In the genomic region with DNA sequence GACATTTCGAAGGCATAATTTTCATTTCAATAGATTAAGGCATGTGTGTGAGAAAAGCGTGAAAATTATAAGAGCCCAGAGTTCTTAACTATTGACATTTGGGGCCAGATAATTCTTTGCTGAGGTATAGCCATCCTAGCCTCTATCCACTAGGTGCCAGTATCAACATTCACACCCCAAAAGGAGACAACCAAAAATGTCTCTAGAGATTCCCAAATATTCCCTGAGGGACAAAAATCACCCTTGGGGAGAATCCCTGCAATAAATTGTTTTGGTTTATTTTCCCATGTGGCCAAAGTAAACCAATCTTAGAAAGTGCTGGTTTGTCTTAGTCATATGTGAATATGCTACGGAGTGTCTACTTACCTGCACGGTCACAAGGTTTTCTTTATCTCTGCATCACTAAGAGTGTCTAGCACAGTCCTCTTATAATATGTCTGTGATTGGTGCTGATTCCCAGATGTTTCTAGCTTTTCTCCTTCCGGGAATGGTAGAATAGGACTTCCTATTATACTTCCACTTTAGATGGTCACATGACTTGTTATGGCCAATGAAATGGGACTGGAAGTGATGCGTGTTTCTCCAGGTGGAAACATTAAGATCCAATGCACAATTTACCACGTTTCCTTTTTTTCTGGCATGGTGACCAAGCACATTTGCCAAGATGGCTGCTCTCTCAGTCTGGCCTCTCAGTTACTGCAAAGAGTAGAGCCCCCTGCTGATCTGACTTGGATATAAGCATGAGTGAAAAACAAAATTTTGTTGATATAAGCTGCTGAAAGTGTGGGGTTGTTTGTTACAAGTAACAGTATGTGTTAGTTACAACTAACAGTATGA, we compare ENCODE assay signal across 1 cellular context.
A peak's percentile ranks its signal among the peaks of the same experiment; 100 is the strongest.
TF ChIP-seq lines count a peak whose summit lies in the region.

No MANE protein-coding gene starts in this region.

TF ChIP-seq in GM12878, 131 proteins besides CTCF, POLR2A, EP300 and RAD21 (continued from another document and continues in another):
- TF ChIP-seq, protein P1, sequence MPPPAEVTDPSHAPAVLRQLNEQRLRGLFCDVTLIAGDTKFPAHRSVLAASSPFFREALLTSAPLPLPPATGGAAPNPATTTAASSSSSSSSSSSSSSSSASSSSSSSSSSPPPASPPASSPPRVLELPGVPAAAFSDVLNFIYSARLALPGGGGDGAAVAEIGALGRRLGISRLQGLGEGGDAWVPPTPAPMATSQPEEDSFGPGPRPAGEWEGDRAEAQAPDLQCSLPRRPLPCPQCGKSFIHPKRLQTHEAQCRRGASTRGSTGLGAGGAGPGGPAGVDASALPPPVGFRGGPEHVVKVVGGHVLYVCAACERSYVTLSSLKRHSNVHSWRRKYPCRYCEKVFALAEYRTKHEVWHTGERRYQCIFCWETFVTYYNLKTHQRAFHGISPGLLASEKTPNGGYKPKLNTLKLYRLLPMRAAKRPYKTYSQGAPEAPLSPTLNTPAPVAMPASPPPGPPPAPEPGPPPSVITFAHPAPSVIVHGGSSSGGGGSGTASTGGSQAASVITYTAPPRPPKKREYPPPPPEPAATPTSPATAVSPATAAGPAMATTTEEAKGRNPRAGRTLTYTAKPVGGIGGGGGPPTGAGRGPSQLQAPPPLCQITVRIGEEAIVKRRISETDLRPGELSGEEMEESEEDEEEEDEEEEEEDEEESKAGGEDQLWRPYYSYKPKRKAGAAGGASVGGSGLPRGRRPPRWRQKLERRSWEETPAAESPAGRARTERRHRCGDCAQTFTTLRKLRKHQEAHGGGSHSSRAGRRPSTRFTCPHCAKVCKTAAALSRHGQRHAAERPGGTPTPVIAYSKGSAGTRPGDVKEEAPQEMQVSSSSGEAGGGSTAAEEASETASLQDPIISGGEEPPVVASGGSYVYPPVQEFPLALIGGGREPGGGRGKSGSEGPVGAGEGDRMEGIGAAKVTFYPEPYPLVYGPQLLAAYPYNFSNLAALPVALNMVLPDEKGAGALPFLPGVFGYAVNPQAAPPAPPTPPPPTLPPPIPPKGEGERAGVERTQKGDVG (CRISPR knock-in tag; IDR thresholded peaks at IDR 0.05), result no peak
- TF ChIP-seq KLF5 (IDR thresholded peaks at IDR 0.05; ENCODE audit: partially characterized antibody) (no peak), STAT3 (IDR thresholded peaks at IDR 0.05; ENCODE audit: low read depth, low read length) (no peak), PML (IDR thresholded peaks at IDR 0.05; ENCODE audit: low read length) (no peak), RCOR1 (conservative IDR thresholded peaks at IDR 0.05; ENCODE audit: low read depth, low read length) (no peak), ASH2L (IDR thresholded peaks at IDR 0.05; ENCODE audit: borderline replicate concordance, low read depth) (no peak), CEBPB (IDR thresholded peaks at IDR 0.05; ENCODE audit: borderline replicate concordance in 1 of 2, low read depth in 2 of 2, low read length in 2 of 2) (no peak), FOXM1 (IDR thresholded peaks at IDR 0.05; ENCODE audit: low read depth, low read length) (no peak), CBX5 (IDR thresholded peaks at IDR 0.05; ENCODE audit: low read depth) (no peak), ZNF384 (IDR thresholded peaks at IDR 0.05; ENCODE audit: borderline replicate concordance, low read depth, low read length) (no peak), STAT1 (conservative IDR thresholded peaks at IDR 0.05) (no peak), HDAC6 (IDR thresholded peaks at IDR 0.05; ENCODE audit: unreplicated experiment) (no peak), LARP7 (IDR thresholded peaks at IDR 0.05) (no peak), BACH1 (IDR thresholded peaks at IDR 0.05; ENCODE audit: borderline replicate concordance) (no peak), GABPA (IDR thresholded peaks at IDR 0.05; ENCODE audit: low read depth) (0 out of 2 replicates have a peak, but pooled peaks have one; percentile 22), MEF2A (IDR thresholded peaks at IDR 0.05; ENCODE audit: insufficient read depth, low read depth, low read length) (no peak), CHD4 (IDR thresholded peaks at IDR 0.05) (no peak), SIN3A (IDR thresholded peaks at IDR 0.05; ENCODE audit: low read depth, low read length) (no peak), SMAD1 (IDR thresholded peaks at IDR 0.05; ENCODE audit: low read depth, partially characterized antibody) (no peak), TCF7 (IDR thresholded peaks at IDR 0.05; ENCODE audit: borderline replicate concordance) (no peak), NFYA (IDR thresholded peaks at IDR 0.05; ENCODE audit: borderline replicate concordance, low read depth, low read length) (peak; percentile 10; the same call in 1 of the 2 replicates), MEF2B (IDR thresholded peaks at IDR 0.05; ENCODE audit: partially characterized antibody, poor library complexity, severe bottlenecking) (peak; percentile 79), TAF1 (IDR thresholded peaks at IDR 0.05; ENCODE audit: borderline replicate concordance, low read depth, low read length) (0 out of 2 replicates have a peak, but pooled peaks have one; percentile 10), WRNIP1 (IDR thresholded peaks at IDR 0.05; ENCODE audit: borderline replicate concordance, low read depth, low read length) (no peak), RBBP5 (conservative IDR thresholded peaks at IDR 0.05) (no peak), MYB (IDR thresholded peaks at IDR 0.05; ENCODE audit: borderline replicate concordance, low read depth, low read length) (no peak), EGR1 (IDR thresholded peaks at IDR 0.05; ENCODE audit: borderline replicate concordance in 1 of 2, low read depth in 2 of 2, low read length in 2 of 2) (no peak), NR2C2 (IDR thresholded peaks at IDR 0.05; ENCODE audit: borderline replicate concordance, control insufficient read depth, insufficient read length, low read depth) (no peak), NR2F1 (conservative IDR thresholded peaks at IDR 0.05) (no peak), SMARCA5 (IDR thresholded peaks at IDR 0.05) (no peak), ATF7 (IDR thresholded peaks at IDR 0.05; ENCODE audit: low read depth) (no peak), FOXK2 (IDR thresholded peaks at IDR 0.05) (no peak), SPI1 (IDR thresholded peaks at IDR 0.05; ENCODE audit: borderline replicate concordance, insufficient read depth, low read depth, low read length) (no peak), RAD51 (IDR thresholded peaks at IDR 0.05) (peak; percentile 91), PAX5 (IDR thresholded peaks at IDR 0.05; ENCODE audit: borderline replicate concordance, low read depth, low read length) (no peak), YY1 (IDR thresholded peaks at IDR 0.05; ENCODE audit: low read depth, low read length) (peak; percentile 96)
- TF ChIP-seq, protein P2, sequence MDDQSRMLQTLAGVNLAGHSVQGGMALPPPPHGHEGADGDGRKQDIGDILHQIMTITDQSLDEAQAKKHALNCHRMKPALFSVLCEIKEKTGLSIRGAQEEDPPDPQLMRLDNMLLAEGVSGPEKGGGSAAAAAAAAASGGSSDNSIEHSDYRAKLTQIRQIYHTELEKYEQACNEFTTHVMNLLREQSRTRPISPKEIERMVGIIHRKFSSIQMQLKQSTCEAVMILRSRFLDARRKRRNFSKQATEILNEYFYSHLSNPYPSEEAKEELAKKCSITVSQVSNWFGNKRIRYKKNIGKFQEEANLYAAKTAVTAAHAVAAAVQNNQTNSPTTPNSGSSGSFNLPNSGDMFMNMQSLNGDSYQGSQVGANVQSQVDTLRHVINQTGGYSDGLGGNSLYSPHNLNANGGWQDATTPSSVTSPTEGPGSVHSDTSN (IDR thresholded peaks at IDR 0.05; ENCODE audit: insufficient replicate concordance, low read depth, low read length), result no peak
- TF ChIP-seq, protein P3, sequence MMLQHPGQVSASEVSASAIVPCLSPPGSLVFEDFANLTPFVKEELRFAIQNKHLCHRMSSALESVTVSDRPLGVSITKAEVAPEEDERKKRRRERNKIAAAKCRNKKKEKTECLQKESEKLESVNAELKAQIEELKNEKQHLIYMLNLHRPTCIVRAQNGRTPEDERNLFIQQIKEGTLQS (IDR thresholded peaks at IDR 0.05; ENCODE audit: borderline replicate concordance, extremely low read depth, low read depth, low read length), result peak; percentile 33; the same call in 1 of the 2 replicates
- TF ChIP-seq, protein P4, sequence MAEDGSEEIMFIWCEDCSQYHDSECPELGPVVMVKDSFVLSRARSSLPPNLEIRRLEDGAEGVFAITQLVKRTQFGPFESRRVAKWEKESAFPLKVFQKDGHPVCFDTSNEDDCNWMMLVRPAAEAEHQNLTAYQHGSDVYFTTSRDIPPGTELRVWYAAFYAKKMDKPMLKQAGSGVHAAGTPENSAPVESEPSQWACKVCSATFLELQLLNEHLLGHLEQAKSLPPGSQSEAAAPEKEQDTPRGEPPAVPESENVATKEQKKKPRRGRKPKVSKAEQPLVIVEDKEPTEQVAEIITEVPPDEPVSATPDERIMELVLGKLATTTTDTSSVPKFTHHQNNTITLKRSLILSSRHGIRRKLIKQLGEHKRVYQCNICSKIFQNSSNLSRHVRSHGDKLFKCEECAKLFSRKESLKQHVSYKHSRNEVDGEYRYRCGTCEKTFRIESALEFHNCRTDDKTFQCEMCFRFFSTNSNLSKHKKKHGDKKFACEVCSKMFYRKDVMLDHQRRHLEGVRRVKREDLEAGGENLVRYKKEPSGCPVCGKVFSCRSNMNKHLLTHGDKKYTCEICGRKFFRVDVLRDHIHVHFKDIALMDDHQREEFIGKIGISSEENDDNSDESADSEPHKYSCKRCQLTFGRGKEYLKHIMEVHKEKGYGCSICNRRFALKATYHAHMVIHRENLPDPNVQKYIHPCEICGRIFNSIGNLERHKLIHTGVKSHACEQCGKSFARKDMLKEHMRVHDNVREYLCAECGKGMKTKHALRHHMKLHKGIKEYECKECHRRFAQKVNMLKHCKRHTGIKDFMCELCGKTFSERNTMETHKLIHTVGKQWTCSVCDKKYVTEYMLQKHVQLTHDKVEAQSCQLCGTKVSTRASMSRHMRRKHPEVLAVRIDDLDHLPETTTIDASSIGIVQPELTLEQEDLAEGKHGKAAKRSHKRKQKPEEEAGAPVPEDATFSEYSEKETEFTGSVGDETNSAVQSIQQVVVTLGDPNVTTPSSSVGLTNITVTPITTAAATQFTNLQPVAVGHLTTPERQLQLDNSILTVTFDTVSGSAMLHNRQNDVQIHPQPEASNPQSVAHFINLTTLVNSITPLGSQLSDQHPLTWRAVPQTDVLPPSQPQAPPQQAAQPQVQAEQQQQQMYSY (CRISPR knock-in tag; IDR thresholded peaks at IDR 0.05), result no peak
- TF ChIP-seq, protein P5, sequence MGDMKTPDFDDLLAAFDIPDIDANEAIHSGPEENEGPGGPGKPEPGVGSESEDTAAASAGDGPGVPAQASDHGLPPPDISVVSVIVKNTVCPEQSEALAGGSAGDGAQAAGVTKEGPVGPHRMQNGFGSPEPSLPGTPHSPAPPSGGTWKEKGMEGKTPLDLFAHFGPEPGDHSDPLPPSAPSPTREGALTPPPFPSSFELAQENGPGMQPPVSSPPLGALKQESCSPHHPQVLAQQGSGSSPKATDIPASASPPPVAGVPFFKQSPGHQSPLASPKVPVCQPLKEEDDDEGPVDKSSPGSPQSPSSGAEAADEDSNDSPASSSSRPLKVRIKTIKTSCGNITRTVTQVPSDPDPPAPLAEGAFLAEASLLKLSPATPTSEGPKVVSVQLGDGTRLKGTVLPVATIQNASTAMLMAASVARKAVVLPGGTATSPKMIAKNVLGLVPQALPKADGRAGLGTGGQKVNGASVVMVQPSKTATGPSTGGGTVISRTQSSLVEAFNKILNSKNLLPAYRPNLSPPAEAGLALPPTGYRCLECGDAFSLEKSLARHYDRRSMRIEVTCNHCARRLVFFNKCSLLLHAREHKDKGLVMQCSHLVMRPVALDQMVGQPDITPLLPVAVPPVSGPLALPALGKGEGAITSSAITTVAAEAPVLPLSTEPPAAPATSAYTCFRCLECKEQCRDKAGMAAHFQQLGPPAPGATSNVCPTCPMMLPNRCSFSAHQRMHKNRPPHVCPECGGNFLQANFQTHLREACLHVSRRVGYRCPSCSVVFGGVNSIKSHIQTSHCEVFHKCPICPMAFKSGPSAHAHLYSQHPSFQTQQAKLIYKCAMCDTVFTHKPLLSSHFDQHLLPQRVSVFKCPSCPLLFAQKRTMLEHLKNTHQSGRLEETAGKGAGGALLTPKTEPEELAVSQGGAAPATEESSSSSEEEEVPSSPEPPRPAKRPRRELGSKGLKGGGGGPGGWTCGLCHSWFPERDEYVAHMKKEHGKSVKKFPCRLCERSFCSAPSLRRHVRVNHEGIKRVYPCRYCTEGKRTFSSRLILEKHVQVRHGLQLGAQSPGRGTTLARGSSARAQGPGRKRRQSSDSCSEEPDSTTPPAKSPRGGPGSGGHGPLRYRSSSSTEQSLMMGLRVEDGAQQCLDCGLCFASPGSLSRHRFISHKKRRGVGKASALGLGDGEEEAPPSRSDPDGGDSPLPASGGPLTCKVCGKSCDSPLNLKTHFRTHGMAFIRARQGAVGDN (IDR thresholded peaks at IDR 0.05), result no peak
- TF ChIP-seq, protein P6, sequence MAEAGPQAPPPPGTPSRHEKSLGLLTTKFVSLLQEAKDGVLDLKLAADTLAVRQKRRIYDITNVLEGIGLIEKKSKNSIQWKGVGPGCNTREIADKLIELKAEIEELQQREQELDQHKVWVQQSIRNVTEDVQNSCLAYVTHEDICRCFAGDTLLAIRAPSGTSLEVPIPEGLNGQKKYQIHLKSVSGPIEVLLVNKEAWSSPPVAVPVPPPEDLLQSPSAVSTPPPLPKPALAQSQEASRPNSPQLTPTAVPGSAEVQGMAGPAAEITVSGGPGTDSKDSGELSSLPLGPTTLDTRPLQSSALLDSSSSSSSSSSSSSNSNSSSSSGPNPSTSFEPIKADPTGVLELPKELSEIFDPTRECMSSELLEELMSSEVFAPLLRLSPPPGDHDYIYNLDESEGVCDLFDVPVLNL (IDR thresholded peaks at IDR 0.05; ENCODE audit: low read depth, low read length), result no peak
- TF ChIP-seq, protein P7, sequence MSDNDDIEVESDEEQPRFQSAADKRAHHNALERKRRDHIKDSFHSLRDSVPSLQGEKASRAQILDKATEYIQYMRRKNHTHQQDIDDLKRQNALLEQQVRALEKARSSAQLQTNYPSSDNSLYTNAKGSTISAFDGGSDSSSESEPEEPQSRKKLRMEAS (IDR thresholded peaks at IDR 0.05; ENCODE audit: low read depth, low read length), result no peak
- TF ChIP-seq, protein P8, sequence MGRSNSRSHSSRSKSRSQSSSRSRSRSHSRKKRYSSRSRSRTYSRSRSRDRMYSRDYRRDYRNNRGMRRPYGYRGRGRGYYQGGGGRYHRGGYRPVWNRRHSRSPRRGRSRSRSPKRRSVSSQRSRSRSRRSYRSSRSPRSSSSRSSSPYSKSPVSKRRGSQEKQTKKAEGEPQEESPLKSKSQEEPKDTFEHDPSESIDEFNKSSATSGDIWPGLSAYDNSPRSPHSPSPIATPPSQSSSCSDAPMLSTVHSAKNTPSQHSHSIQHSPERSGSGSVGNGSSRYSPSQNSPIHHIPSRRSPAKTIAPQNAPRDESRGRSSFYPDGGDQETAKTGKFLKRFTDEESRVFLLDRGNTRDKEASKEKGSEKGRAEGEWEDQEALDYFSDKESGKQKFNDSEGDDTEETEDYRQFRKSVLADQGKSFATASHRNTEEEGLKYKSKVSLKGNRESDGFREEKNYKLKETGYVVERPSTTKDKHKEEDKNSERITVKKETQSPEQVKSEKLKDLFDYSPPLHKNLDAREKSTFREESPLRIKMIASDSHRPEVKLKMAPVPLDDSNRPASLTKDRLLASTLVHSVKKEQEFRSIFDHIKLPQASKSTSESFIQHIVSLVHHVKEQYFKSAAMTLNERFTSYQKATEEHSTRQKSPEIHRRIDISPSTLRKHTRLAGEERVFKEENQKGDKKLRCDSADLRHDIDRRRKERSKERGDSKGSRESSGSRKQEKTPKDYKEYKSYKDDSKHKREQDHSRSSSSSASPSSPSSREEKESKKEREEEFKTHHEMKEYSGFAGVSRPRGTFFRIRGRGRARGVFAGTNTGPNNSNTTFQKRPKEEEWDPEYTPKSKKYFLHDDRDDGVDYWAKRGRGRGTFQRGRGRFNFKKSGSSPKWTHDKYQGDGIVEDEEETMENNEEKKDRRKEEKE (IDR thresholded peaks at IDR 0.05), result no peak
